In the genomic region with DNA sequence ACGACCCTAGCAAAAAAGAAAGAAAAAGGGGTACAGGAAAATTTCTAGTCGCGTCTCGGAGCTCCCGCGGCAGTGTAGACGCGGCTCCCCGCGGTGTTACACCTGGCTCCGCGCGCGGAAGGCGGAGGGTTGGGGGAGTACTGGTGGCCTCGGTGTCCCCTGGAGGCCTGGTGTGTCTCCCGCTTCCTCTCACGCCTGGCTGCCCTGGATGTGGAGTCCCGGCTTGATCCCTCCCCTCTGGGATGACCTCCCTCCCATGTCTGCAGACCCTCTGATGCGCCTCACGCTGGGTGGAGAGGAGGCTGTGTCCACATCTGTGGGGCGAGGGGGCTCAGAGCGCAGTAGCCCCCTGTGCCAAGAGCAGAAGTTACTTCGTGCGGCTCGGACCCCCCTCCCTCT, we compare ENCODE assay signal across 1 cellular context.
TF ChIP-seq lines count a peak whose summit lies in the region.

No MANE protein-coding gene starts in this region.

TF ChIP-seq in GM12878, 131 proteins besides CTCF, POLR2A, EP300 and RAD21 (continued from another document):
- TF ChIP-seq ZNF592 (IDR thresholded peaks at IDR 0.05): no peak
TF ChIP-seq in GM12878: peak in this region for 2.
